Comparison of ENCODE assay signal across 8 cellular contexts in genomic region chr12:29782821-29783772, GRCh38. TPM values are rescaled to one million over a fixed set of nuclear protein-coding genes. Genes with fewer than 3 reads are reported as not detected.
DNase-seq lines count a peak whose midpoint lies in the region; ATAC-seq and TF ChIP-seq lines count a peak whose summit lies in the region.

No MANE protein-coding gene starts in this region.

- no peaks in the 10 kb centered on the region for H3K36me3 ChIP-seq in body of pancreas (replicated peaks in 1 of 2; ENCODE audit: insufficient read depth in 1 of 2, low read depth in 2 of 2)

- no peaks in the 10 kb centered on the region for H3K9me3 ChIP-seq in body of pancreas

- peaks cover 0 to 11% of the 10 kb centered on the region in 2 donors for H3K27me3 ChIP-seq in body of pancreas

- ATAC-seq in GM21381 (IDR thresholded peaks at IDR 0.05; ENCODE audit: unreplicated experiment) (peak; percentile 21), body of pancreas (peak; percentile 41)

- peaks cover 17% of the 10 kb centered on the region for H3K4me1 ChIP-seq in body of pancreas

- peak overlapping the region; percentile 1 to 11 for H3K4me3 ChIP-seq in body of pancreas

- intact Hi-C loops in body of pancreas (cut with DNase I), result no loop called here

- DNase-seq in C1 segment of cervical spinal cord (lab: John Stamatoyannopoulos, UW), result peak in 8 of 14 donors; percentile 16 to 66 (median 53)
- DNase-seq in NCI-H1092 (lab: John Stamatoyannopoulos, UW), result peak; percentile 30
- peak; percentile 10 to 36 (median 20) for DNase-seq in body of pancreas
- peak; percentile 83 for DNase-seq in islet precursor cell
- DNase-seq in stimulated activated CD8-positive, alpha-beta memory T cell treated with anti-CD3 and anti-CD28 coated beads, Interleukin-4, amount 100 ng/mL, for 48 hours, result peak; percentile 32
- no peak for DNase-seq in erythroblast (lab: John Stamatoyannopoulos, UW)
- no peak for DNase-seq in inferior parietal cortex (ENCODE audit: extremely low spot score)

- WGBS in body of pancreas, 2 donors, result 1 to 4% methylated on average over 24 to 78 of the region's 82 CpGs

- TF ChIP-seq POLR2A in body of pancreas (IDR thresholded peaks at IDR 0.05), result no peak
- no peak for TF ChIP-seq POLR2A in erythroblast (IDR thresholded peaks at IDR 0.05; ENCODE audit: low read length)

- no peak for TF ChIP-seq CTCF in body of pancreas (IDR thresholded peaks at IDR 0.05)

- peak overlapping the region in 2 of 4 donors; percentile 23 to 31 for H3K27ac ChIP-seq in body of pancreas

RNA-seq across cellular contexts. Expression of gene TMTC1, which starts 0.6 kb away (rescaled TPM):
- total RNA-seq in body of pancreas, result 10 to 100 TPM; 15.6 to 20.1 TPM

Comparison
In these comparisons a context has a peak if more than half of its experiments do, and no peak if none do; other contexts are left out.
1. DNase-seq: peak in C1 segment of cervical spinal cord (8 of 14), NCI-H1092 (single experiment), body of pancreas (4 of 4), islet precursor cell (single experiment) and stimulated activated CD8-positive, alpha-beta memory T cell treated with anti-CD3 and anti-CD28 coated beads, Interleukin-4, amount 100 ng/mL, for 48 hours (single experiment); none in erythroblast (0 of 2) and inferior parietal cortex (single experiment).